8 cellular contexts compared by ENCODE assay signal in the genomic region with DNA sequence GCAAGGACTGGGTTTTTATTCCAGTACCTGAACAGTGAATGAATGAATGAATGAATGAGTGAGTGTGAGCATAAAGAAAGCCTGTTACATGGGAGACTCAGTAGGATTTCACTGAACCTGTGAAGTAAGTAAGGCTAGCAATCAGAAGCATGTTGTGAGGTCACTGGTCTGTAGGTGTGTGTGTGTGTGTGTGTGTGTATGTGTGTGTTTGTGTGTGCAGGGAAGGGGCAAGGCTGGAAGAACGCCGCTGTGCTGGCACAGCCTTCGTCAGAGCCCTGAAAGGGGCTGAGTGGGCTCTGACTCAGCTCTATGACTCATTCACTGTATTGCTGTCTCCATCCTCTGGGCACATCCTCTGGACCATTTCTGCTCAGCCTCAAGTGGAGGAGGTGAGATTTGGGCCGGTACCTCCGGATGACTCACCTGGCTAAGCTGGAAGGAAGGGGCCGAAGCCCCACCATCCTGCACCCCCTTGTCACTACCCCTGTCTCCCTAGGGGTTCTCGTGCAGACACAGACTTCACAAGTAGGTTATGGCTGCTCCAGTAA. TPM values are rescaled to one million over a fixed set of nuclear protein-coding genes. Genes with fewer than 3 reads are reported as not detected.
DNase-seq lines count a peak whose midpoint lies in the region; ATAC-seq and TF ChIP-seq lines count a peak whose summit lies in the region.

No MANE protein-coding gene starts in this region.

- no peak for TF ChIP-seq CTCF in mesothelial cell of epicardium (IDR thresholded peaks at IDR 0.05; ENCODE audit: unreplicated experiment)

- H3K4me3 Mint-ChIP-seq in activated naive CD8-positive, alpha-beta T cell treated with anti-CD3 and anti-CD28 coated beads for 36 hours: no peak overlapping the region
- H3K4me3 Mint-ChIP-seq in mesothelial cell of epicardium: no peak overlapping the region

- no peak overlapping the region for H3K27ac ChIP-seq in BLaER1 treated with 17β-estradiol and CSF1 and Interleukin-3, amounts not matched to agents 10 nM and 100 nM

- H3K4me2 ChIP-seq in BLaER1 treated with 17β-estradiol and CSF1 and Interleukin-3, amounts not matched to agents 10 nM and 100 nM: peak overlapping the region in 10 of 11 experiments; percentile 24 to 73 (median 64); a peak in 19 of 22 replicates

- no peaks in the 10 kb centered on the region for H4K20me1 ChIP-seq in BLaER1 treated with 17β-estradiol and CSF1 and Interleukin-3, amounts not matched to agents 10 nM and 100 nM

- H3K9me3 Mint-ChIP-seq in activated naive CD8-positive, alpha-beta T cell treated with anti-CD3 and anti-CD28 coated beads for 36 hours: no peaks in the 10 kb centered on the region
- H3K9me3 Mint-ChIP-seq in mesothelial cell of epicardium: no peaks in the 10 kb centered on the region

- no peaks in the 10 kb centered on the region for H3K36me3 Mint-ChIP-seq in activated naive CD8-positive, alpha-beta T cell treated with anti-CD3 and anti-CD28 coated beads for 36 hours
- H3K36me3 Mint-ChIP-seq in mesothelial cell of epicardium: no peaks in the 10 kb centered on the region

- no peaks in the 10 kb centered on the region for H3K9me3 ChIP-seq in BLaER1 treated with 17β-estradiol and CSF1 and Interleukin-3, amounts not matched to agents 10 nM and 100 nM (replicated peaks in 1 of 11)

- H3K27me3 Mint-ChIP-seq in activated naive CD8-positive, alpha-beta T cell treated with anti-CD3 and anti-CD28 coated beads for 36 hours: peaks cover 20% of the 10 kb centered on the region
- peaks cover 3% of the 10 kb centered on the region for H3K27me3 Mint-ChIP-seq in mesothelial cell of epicardium (ENCODE audit: low read depth)

- no peaks in the 10 kb centered on the region for H3K36me3 ChIP-seq in BLaER1 treated with 17β-estradiol and CSF1 and Interleukin-3, amounts not matched to agents 10 nM and 100 nM

- H3K4me1 Mint-ChIP-seq in activated naive CD8-positive, alpha-beta T cell treated with anti-CD3 and anti-CD28 coated beads for 36 hours: peaks cover 23% of the 10 kb centered on the region
- H3K4me1 Mint-ChIP-seq in mesothelial cell of epicardium: peaks cover 21% of the 10 kb centered on the region

- H3K27me3 ChIP-seq in BLaER1 treated with 17β-estradiol and CSF1 and Interleukin-3, amounts not matched to agents 10 nM and 100 nM: peaks cover 0 to 15% (median 12%) of the 10 kb centered on the region in 11 experiments; a peak in 15 of 22 replicates

- peaks cover 37 to 73% (median 57%) of the 10 kb centered on the region in 10 experiments for H3K4me1 ChIP-seq in BLaER1 treated with 17β-estradiol and CSF1 and Interleukin-3, amounts not matched to agents 10 nM and 100 nM

- ATAC-seq in GM21367 (IDR thresholded peaks at IDR 0.05; ENCODE audit: unreplicated experiment) (no peak), HG02973 (IDR thresholded peaks at IDR 0.05; ENCODE audit: unreplicated experiment) (no peak), GM18498 (IDR thresholded peaks at IDR 0.05; ENCODE audit: unreplicated experiment) (no peak)

- peak; percentile 98 for DNase-seq in NCI-H226
- DNase-seq in activated naive CD8-positive, alpha-beta T cell treated with anti-CD3 and anti-CD28 coated beads for 36 hours: peak; percentile 51
- peak; percentile 44 for DNase-seq in mucosa of gallbladder (ENCODE audit: low spot score)
- DNase-seq in mesothelial cell of epicardium (ENCODE audit: low spot score in 2 of 2, unreplicated experiment in 2 of 2): no peak

- H3K27ac Mint-ChIP-seq in activated naive CD8-positive, alpha-beta T cell treated with anti-CD3 and anti-CD28 coated beads for 36 hours: no peak overlapping the region
- H3K27ac Mint-ChIP-seq in mesothelial cell of epicardium: no peak overlapping the region

- no peak overlapping the region for H3K4me3 ChIP-seq in BLaER1 treated with 17β-estradiol and CSF1 and Interleukin-3, amounts not matched to agents 10 nM and 100 nM

- H3K9ac ChIP-seq in BLaER1 treated with 17β-estradiol and CSF1 and Interleukin-3, amounts not matched to agents 10 nM and 100 nM: no peak overlapping the region

RNA-seq across cellular contexts. Expression of a gene that starts 51.4 kb away (rescaled TPM):
- 10 to 100 TPM; 68.9 to 82.6 TPM for total RNA-seq in activated naive CD8-positive, alpha-beta T cell treated with anti-CD3 and anti-CD28 coated beads for 36 hours
- 78.5 TPM for total RNA-seq in mucosa of gallbladder
- 48.3 to 54.5 TPM (median 54.4 TPM) in 3 replicates for total RNA-seq in mesothelial cell of epicardium

RNA-seq across cellular contexts. Expression of a gene that starts 56.4 kb away (rescaled TPM):
- 10 to 100 TPM; 25.5 to 26.6 TPM for total RNA-seq in activated naive CD8-positive, alpha-beta T cell treated with anti-CD3 and anti-CD28 coated beads for 36 hours
- total RNA-seq in mucosa of gallbladder (17.4 TPM), mesothelial cell of epicardium (18.8 to 20.0 TPM (median 19.1 TPM) in 3 replicates)

RNA-seq across cellular contexts. Expression of a gene that starts 56.7 kb away (rescaled TPM):
- total RNA-seq in activated naive CD8-positive, alpha-beta T cell treated with anti-CD3 and anti-CD28 coated beads for 36 hours: 10 to 100 TPM; 26.2 to 26.6 TPM
- total RNA-seq in mucosa of gallbladder: 34.8 TPM
- total RNA-seq in mesothelial cell of epicardium: 40.6 to 42.6 TPM (median 41.2 TPM) in 3 replicates

Comparison
In these comparisons a context has a peak if more than half of its experiments do, and no peak if none do; other contexts are left out.
1. DNase-seq: peak in NCI-H226 (single experiment), activated naive CD8-positive, alpha-beta T cell treated with anti-CD3 and anti-CD28 coated beads for 36 hours (single experiment) and mucosa of gallbladder (single experiment); none in mesothelial cell of epicardium (0 of 2).